8 cellular contexts compared by ENCODE assay signal in genomic region chr6:27098956-27099355, GRCh38.
"Had no signal": no experiment of that assay in that cellular context is flagged by ENCODE, and none has a peak within 500 bp of the region (broad histone marks: within the 10 kb centered on the region; RNA-seq: fewer than 3 reads in every experiment).

No MANE protein-coding gene starts in this region.

- DNase-seq: GM23248, GOT3, H7, H9, HCEC 1CT, HFFc6 had no signal

- H3K4me3 Mint-ChIP-seq: HFFc6 had no signal

- H3K9me3 Mint-ChIP-seq: H9, HFFc6 had no signal

- H3K4me3 ChIP-seq: GM23248, HAP-1 had no signal

- H3K36me3 ChIP-seq: HAP-1 had no signal

- H3K4me1 ChIP-seq: HAP-1 had no signal

- H3K27ac Mint-ChIP-seq: H9, HFFc6 had no signal

- H2AFZ ChIP-seq: GM23248 had no signal

- ATAC-seq: HCT116 had no signal

- H3K27ac ChIP-seq: GM23248 had no signal
